In genomic region chr17:78888911-78889496, GRCh38 we compare ENCODE assay signal across 11 cellular contexts. TPM values are rescaled to one million over a fixed set of nuclear protein-coding genes. Genes with fewer than 3 reads are reported as not detected.
A peak's percentile ranks its signal among the peaks of the same experiment; 100 is the strongest.
DNase-seq lines count a peak whose midpoint lies in the region; ATAC-seq and TF ChIP-seq lines count a peak whose summit lies in the region.
"Had no signal": no experiment of that assay in that cellular context is flagged by ENCODE, and none has a peak within 500 bp of the region (broad histone marks: within the 10 kb centered on the region; RNA-seq: fewer than 3 reads in every experiment).

No MANE protein-coding gene starts in this region.

- no peaks in the 10 kb centered on the region for H3K36me3 ChIP-seq in mucosa of descending colon (ENCODE audit: low read depth)

- H3K9me3 ChIP-seq in T-helper 17 cell (ENCODE audit: control insufficient read depth, low read length, poor library complexity, severe bottlenecking): no peaks in the 10 kb centered on the region
- H3K9me3 ChIP-seq in mucosa of descending colon: no peaks in the 10 kb centered on the region

- H3K9me3 Mint-ChIP-seq in stimulated activated naive CD8-positive, alpha-beta T cell treated with anti-CD3 and anti-CD28 coated beads, Interleukin-15, Interleukin-2, amounts not matched to agents 100 ng/mL and 50 ng/mL, for 24 hours: no peaks in the 10 kb centered on the region
- H3K9me3 Mint-ChIP-seq: HFFc6 had no signal

- no peak for ATAC-seq in stimulated activated naive CD8-positive, alpha-beta T cell treated with anti-CD3 and anti-CD28 coated beads, Interleukin-15, Interleukin-2, amounts not matched to agents 100 U/mL and 50 U/mL, for 24 hours
- ATAC-seq in T-helper 17 cell: no peak
- no peak for ATAC-seq in mucosa of descending colon

- H3K4me3 ChIP-seq in mucosa of descending colon: no peak overlapping the region

- DNase-seq in stimulated activated naive CD8-positive, alpha-beta T cell treated with anti-CD3 and anti-CD28 coated beads, Interleukin-15, Interleukin-2, amounts not matched to agents 100 U/mL and 50 U/mL, for 24 hours: no peak
- DNase-seq in T-helper 17 cell (no peak), myocyte (ENCODE audit: low read depth) (peak; percentile 67), dedifferentiated amniotic fluid mesenchymal stem cell (ENCODE audit: extremely low spot score) (no peak), mucosa of descending colon (no peak), C1 segment of cervical spinal cord (lab: John Stamatoyannopoulos, UW) (no peak)
- DNase-seq in stimulated activated CD8-positive, alpha-beta memory T cell treated with anti-CD3 and anti-CD28 coated beads, Interleukin-4, amount 100 ng/mL, for 48 hours: no peak
- DNase-seq: HFFc6; islet precursor cell; stimulated activated naive CD4-positive, alpha-beta T cell treated with Interleukin-2 at 50 U/mL for 16 hours had no signal

- intact Hi-C loops in mucosa of descending colon (cut with DNase I, micrococcal nuclease): no loop called here

- H3K4me3 Mint-ChIP-seq in stimulated activated naive CD8-positive, alpha-beta T cell treated with anti-CD3 and anti-CD28 coated beads, Interleukin-15, Interleukin-2, amounts not matched to agents 100 ng/mL and 50 ng/mL, for 24 hours: no peak overlapping the region
- H3K4me3 Mint-ChIP-seq in T-helper 17 cell: peak overlapping the region; percentile 50
- H3K4me3 Mint-ChIP-seq: HFFc6 had no signal

- no peaks in the 10 kb centered on the region for H3K27me3 Mint-ChIP-seq in stimulated activated naive CD8-positive, alpha-beta T cell treated with anti-CD3 and anti-CD28 coated beads, Interleukin-15, Interleukin-2, amounts not matched to agents 100 ng/mL and 50 ng/mL, for 24 hours
- peaks cover 9% of the 10 kb centered on the region for H3K27me3 Mint-ChIP-seq in T-helper 17 cell

- peaks cover 40% of the 10 kb centered on the region for H3K4me1 Mint-ChIP-seq in stimulated activated naive CD8-positive, alpha-beta T cell treated with anti-CD3 and anti-CD28 coated beads, Interleukin-15, Interleukin-2, amounts not matched to agents 100 ng/mL and 50 ng/mL, for 24 hours (ENCODE audit: low read depth)
- H3K4me1 Mint-ChIP-seq in T-helper 17 cell: peaks cover 30% of the 10 kb centered on the region

- TF ChIP-seq CTCF in mucosa of descending colon (IDR thresholded peaks at IDR 0.05): no peak

- no peaks in the 10 kb centered on the region for H3K36me3 Mint-ChIP-seq in stimulated activated naive CD8-positive, alpha-beta T cell treated with anti-CD3 and anti-CD28 coated beads, Interleukin-15, Interleukin-2, amounts not matched to agents 100 ng/mL and 50 ng/mL, for 24 hours (ENCODE audit: low read depth)
- no peaks in the 10 kb centered on the region for H3K36me3 Mint-ChIP-seq in T-helper 17 cell (ENCODE audit: low read depth)

- H3K4me1 ChIP-seq in mucosa of descending colon (ENCODE audit: low read depth): peaks cover 19% of the 10 kb centered on the region

- H3K27ac Mint-ChIP-seq in stimulated activated naive CD8-positive, alpha-beta T cell treated with anti-CD3 and anti-CD28 coated beads, Interleukin-15, Interleukin-2, amounts not matched to agents 100 ng/mL and 50 ng/mL, for 24 hours: peak overlapping the region; percentile 60
- H3K27ac Mint-ChIP-seq in T-helper 17 cell: peak overlapping the region; percentile 94
- H3K27ac Mint-ChIP-seq: HFFc6 had no signal

RNA-seq across cellular contexts. Expression of gene CEP295NL, which starts 14.0 kb away (rescaled TPM):
- total RNA-seq in T-helper 17 cell (1 to 10 TPM; 2.0 to 2.9 TPM), myocyte (0.10 and 1.7 TPM in 2 replicates), mucosa of descending colon (1 to 10 TPM; 1.4 to 2.5 (median 2.0) TPM)
- 1.3 TPM for polyA plus RNA-seq in myocyte (2012)

RNA-seq across cellular contexts. Expression of gene TIMP2, which starts 36.2 kb away (rescaled TPM):
- total RNA-seq in T-helper 17 cell (1 to 10 TPM; 4.1 to 6.7 TPM), myocyte (197 and 208 TPM in 2 replicates), mucosa of descending colon (100 to 1,000 TPM in 1 of 3 donors, 10 to 100 TPM in 2; 44.9 to 268 (median 91.3) TPM)
- 598 TPM for polyA plus RNA-seq in myocyte (2012)

RNA-seq across cellular contexts. Expression of gene USP36, which starts 48.4 kb away (rescaled TPM):
- 100 to 1,000 TPM; 418 to 474 TPM for total RNA-seq in T-helper 17 cell
- 24.5 and 29.7 TPM in 2 replicates for total RNA-seq in myocyte
- polyA plus RNA-seq in myocyte (2012): 38.0 TPM
- 10 to 100 TPM; 36.0 to 67.7 (median 41.4) TPM for total RNA-seq in mucosa of descending colon

Comparison
In these comparisons a context has a peak if more than half of its experiments do, and no peak if none do; other contexts are left out.
1. RNA of gene TIMP2, which starts 36.2 kb away (total RNA-seq): 197 to 208 TPM in myocyte and 44.9 to 268 TPM in mucosa of descending colon; 4.1 to 6.7 TPM in T-helper 17 cell; every median in the first group is over 4 times any median in the second.
2. RNA of gene USP36, which starts 48.4 kb away (total RNA-seq): 418 to 474 TPM in T-helper 17 cell; 36.0 to 67.7 TPM in mucosa of descending colon and 24.5 to 29.7 TPM in myocyte; every median in the first group is over 4 times any median in the second.